In the genomic region with DNA sequence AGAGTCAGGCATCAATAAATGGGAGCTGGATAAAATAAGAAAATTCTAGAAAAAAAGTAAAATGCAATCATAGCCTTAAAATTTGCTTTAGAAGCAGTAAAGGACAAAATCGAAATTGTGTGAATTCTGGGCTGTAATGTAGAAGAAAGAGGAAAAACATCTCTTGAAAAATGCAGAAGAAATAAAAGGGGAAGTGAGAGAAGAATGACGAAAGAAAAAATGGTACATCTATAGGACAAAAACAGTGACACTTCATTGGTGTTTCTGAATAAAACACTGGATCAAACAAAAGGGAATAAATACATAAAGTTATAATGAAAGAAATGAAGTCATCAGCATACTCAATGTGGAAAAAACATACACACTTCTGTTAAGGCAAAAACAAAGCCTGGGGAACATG, we compare ENCODE assay signal across 18 cellular contexts.
"Had no signal": no experiment of that assay in that cellular context is flagged by ENCODE, and none has a peak within 500 bp of the region (broad histone marks: within the 10 kb centered on the region; RNA-seq: fewer than 3 reads in every experiment).

No MANE protein-coding gene starts in this region.

- H3K27me3 Mint-ChIP-seq: central memory CD8-positive, alpha-beta T cell; stimulated activated naive CD8-positive, alpha-beta T cell treated with anti-CD3 and anti-CD28 coated beads, Interleukin-15, amount 100 ng/mL, for 72 hours had no signal

- H3K4me1 Mint-ChIP-seq: activated naive CD4-positive, alpha-beta T cell treated with anti-CD3 and anti-CD28 coated beads, Interleukin-2, amount 50 U/mL, for 24 hours; central memory CD8-positive, alpha-beta T cell; stimulated activated naive CD8-positive, alpha-beta T cell treated with anti-CD3 and anti-CD28 coated beads, Interleukin-15, amount 100 ng/mL, for 72 hours had no signal

- H3K4me3 Mint-ChIP-seq: activated naive CD4-positive, alpha-beta T cell treated with anti-CD3 and anti-CD28 coated beads, Interleukin-2, amount 50 U/mL, for 24 hours; activated T-cell treated with anti-CD3 and anti-CD28 coated beads, Interleukin-2, amount 50 U/mL, for 72 hours; central memory CD8-positive, alpha-beta T cell; nephron; stimulated activated naive CD8-positive, alpha-beta T cell treated with anti-CD3 and anti-CD28 coated beads, Interleukin-15, amount 100 ng/mL, for 72 hours had no signal

- ATAC-seq: activated T-cell treated with anti-CD3 and anti-CD28 coated beads, Interleukin-2, amount 50 U/mL, for 72 hours; foreskin keratinocyte; left lobe of liver; stimulated activated naive CD8-positive, alpha-beta T cell treated with anti-CD3 and anti-CD28 coated beads, Interleukin-15, amount 100 ng/mL, for 72 hours had no signal

- H3K36me3 Mint-ChIP-seq: activated naive CD4-positive, alpha-beta T cell treated with anti-CD3 and anti-CD28 coated beads, Interleukin-2, amount 50 U/mL, for 24 hours had no signal

- H3K27ac Mint-ChIP-seq: activated naive CD4-positive, alpha-beta T cell treated with anti-CD3 and anti-CD28 coated beads, Interleukin-2, amount 50 U/mL, for 24 hours; activated T-cell treated with anti-CD3 and anti-CD28 coated beads, Interleukin-2, amount 50 U/mL, for 72 hours; nephron had no signal

- DNase-seq: activated CD4-positive, alpha-beta T cell treated with anti-CD3 and anti-CD28 coated beads for 1 hour; activated CD4-positive, alpha-beta T cell treated with anti-CD3 and anti-CD28 coated beads, Interleukin-2, amount 50 U/mL, for 4 hours; activated gamma-delta T cell; activated T-cell treated with anti-CD3 and anti-CD28 coated beads, Interleukin-2, amount 50 U/mL, for 72 hours; colonic mucosa; foreskin keratinocyte; glutamatergic neuron; kidney; nucleus accumbens; retina; stimulated activated CD4-positive, alpha-beta T cell treated with anti-CD3 and anti-CD28 coated beads, Interleukin-12 subunit alpha, Interleukin-12 subunit beta, amount 100 ng/mL, for 4 hours; stimulated activated CD4-positive, alpha-beta T cell treated with anti-CD3 and anti-CD28 coated beads, Interleukin-2, amount 100 ng/mL, for 24 hours; stimulated activated naive CD8-positive, alpha-beta T cell treated with anti-CD3 and anti-CD28 coated beads, Interleukin-15, amount 100 ng/mL, for 72 hours; transverse colon had no signal
